ENCODE assay signal across 1 cellular context in the genomic region with DNA sequence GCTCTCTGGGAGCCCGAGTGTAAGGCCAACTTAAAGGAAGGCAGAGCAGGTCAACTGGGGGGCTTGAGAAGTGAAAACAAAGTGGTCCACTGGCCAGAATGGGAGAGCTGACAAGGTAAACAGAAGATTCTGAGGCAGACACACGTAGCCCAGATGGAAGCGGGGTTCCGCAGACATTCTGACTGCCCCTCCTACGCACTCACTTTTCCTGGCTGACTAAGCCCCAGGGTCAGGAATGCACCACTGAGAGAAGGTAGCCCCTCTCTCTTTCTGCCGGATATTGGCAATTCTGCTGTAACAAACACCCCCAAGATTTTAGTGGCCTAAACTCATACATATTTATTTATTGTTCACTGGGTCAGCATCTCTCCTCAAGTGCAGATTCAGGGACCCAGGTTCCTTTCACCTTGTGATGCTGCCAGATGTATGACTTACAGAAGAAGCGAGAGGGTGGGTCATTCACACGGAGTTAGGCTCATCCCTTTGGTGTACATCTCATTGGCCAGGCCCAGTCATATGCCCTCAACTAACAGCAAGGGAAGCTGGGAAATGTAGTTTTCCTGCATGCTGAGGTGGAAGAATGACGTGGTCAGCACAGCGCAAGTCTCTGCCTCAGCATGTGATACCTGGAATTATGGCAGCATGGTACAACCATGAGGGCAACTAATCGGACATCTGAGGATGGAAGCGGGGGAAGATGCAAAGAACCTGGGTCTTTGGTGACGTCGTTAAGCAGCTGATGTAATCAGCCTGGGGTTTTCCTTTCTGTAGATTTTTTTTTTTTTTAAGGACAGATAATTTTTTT.
TF ChIP-seq lines count a peak whose summit lies in the region.

No MANE protein-coding gene starts in this region.

TF ChIP-seq in HepG2, 621 proteins besides CTCF, POLR2A, EP300 and RAD21 (continued from another document and continues in another):
- TF ChIP-seq, protein P1, sequence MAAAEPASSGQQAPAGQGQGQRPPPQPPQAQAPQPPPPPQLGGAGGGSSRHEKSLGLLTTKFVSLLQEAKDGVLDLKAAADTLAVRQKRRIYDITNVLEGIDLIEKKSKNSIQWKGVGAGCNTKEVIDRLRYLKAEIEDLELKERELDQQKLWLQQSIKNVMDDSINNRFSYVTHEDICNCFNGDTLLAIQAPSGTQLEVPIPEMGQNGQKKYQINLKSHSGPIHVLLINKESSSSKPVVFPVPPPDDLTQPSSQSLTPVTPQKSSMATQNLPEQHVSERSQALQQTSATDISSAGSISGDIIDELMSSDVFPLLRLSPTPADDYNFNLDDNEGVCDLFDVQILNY (CRISPR knock-in tag; conservative IDR thresholded peaks at IDR 0.05), result no peak
- no peak for TF ChIP-seq ZNF44 (CRISPR knock-in tag; IDR thresholded peaks at IDR 0.05)
- TF ChIP-seq STAT5B (CRISPR knock-in tag; IDR thresholded peaks at IDR 0.05), result no peak
- TF ChIP-seq RORA (CRISPR knock-in tag; IDR thresholded peaks at IDR 0.05), result no peak
- TF ChIP-seq RFXANK (CRISPR knock-in tag; IDR thresholded peaks at IDR 0.05), result no peak
- no peak for TF ChIP-seq AGO1 (IDR thresholded peaks at IDR 0.05; ENCODE audit: low read depth, low read length, poor library complexity, severe bottlenecking)
- TF ChIP-seq, protein P2, sequence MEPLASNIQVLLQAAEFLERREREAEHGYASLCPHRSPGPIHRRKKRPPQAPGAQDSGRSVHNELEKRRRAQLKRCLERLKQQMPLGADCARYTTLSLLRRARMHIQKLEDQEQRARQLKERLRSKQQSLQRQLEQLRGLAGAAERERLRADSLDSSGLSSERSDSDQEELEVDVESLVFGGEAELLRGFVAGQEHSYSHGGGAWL (CRISPR knock-in tag; IDR thresholded peaks at IDR 0.05), result no peak
- no peak for TF ChIP-seq MTF1 (CRISPR knock-in tag; IDR thresholded peaks at IDR 0.05)
- TF ChIP-seq GATAD1 (CRISPR knock-in tag; IDR thresholded peaks at IDR 0.05), result no peak
- TF ChIP-seq ZFAT (CRISPR knock-in tag; conservative IDR thresholded peaks at IDR 0.05), result no peak
- TF ChIP-seq, protein P3, sequence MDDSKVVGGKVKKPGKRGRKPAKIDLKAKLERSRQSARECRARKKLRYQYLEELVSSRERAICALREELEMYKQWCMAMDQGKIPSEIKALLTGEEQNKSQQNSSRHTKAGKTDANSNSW (CRISPR knock-in tag; IDR thresholded peaks at IDR 0.05; ENCODE audit: borderline replicate concordance), result no peak
- no peak for TF ChIP-seq ZNF160 (CRISPR knock-in tag; IDR thresholded peaks at IDR 0.05)
- no peak for TF ChIP-seq GATA4 (IDR thresholded peaks at IDR 0.05; ENCODE audit: borderline replicate concordance, low read depth)
- no peak for TF ChIP-seq HNRNPLL (IDR thresholded peaks at IDR 0.05; ENCODE audit: low read depth, low read length, poor library complexity, severe bottlenecking)
- TF ChIP-seq, protein P4, sequence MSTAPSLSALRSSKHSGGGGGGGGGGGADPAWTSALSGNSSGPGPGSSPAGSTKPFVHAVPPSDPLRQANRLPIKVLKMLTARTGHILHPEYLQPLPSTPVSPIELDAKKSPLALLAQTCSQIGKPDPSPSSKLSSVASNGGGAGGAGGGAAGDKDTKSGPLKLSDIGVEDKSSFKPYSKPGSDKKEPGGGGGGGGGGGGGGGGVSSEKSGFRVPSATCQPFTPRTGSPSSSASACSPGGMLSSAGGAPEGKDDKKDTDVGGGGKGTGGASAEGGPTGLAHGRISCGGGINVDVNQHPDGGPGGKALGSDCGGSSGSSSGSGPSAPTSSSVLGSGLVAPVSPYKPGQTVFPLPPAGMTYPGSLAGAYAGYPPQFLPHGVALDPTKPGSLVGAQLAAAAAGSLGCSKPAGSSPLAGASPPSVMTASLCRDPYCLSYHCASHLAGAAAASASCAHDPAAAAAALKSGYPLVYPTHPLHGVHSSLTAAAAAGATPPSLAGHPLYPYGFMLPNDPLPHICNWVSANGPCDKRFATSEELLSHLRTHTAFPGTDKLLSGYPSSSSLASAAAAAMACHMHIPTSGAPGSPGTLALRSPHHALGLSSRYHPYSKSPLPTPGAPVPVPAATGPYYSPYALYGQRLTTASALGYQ (CRISPR knock-in tag; IDR thresholded peaks at IDR 0.05), result no peak
- peak; percentile 91 for TF ChIP-seq ZNF143 (CRISPR knock-in tag; IDR thresholded peaks at IDR 0.05)
- no peak for TF ChIP-seq WIZ (CRISPR knock-in tag; IDR thresholded peaks at IDR 0.05)
- peak; percentile 46; the same call in 1 of the 2 replicates for TF ChIP-seq CREM (IDR thresholded peaks at IDR 0.05)
- no peak for TF ChIP-seq CREM (CRISPR knock-in tag; IDR thresholded peaks at IDR 0.05)
- TF ChIP-seq, protein P5, sequence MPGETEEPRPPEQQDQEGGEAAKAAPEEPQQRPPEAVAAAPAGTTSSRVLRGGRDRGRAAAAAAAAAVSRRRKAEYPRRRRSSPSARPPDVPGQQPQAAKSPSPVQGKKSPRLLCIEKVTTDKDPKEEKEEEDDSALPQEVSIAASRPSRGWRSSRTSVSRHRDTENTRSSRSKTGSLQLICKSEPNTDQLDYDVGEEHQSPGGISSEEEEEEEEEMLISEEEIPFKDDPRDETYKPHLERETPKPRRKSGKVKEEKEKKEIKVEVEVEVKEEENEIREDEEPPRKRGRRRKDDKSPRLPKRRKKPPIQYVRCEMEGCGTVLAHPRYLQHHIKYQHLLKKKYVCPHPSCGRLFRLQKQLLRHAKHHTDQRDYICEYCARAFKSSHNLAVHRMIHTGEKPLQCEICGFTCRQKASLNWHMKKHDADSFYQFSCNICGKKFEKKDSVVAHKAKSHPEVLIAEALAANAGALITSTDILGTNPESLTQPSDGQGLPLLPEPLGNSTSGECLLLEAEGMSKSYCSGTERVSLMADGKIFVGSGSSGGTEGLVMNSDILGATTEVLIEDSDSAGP (CRISPR knock-in tag; IDR thresholded peaks at IDR 0.05; ENCODE audit: borderline replicate concordance), result no peak
- TF ChIP-seq, protein P6, sequence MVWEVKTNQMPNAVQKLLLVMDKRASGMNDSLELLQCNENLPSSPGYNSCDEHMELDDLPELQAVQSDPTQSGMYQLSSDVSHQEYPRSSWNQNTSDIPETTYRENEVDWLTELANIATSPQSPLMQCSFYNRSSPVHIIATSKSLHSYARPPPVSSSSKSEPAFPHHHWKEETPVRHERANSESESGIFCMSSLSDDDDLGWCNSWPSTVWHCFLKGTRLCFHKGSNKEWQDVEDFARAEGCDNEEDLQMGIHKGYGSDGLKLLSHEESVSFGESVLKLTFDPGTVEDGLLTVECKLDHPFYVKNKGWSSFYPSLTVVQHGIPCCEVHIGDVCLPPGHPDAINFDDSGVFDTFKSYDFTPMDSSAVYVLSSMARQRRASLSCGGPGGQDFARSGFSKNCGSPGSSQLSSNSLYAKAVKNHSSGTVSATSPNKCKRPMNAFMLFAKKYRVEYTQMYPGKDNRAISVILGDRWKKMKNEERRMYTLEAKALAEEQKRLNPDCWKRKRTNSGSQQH (CRISPR knock-in tag; IDR thresholded peaks at IDR 0.05; ENCODE audit: low read depth), result no peak
- TF ChIP-seq, protein P7, sequence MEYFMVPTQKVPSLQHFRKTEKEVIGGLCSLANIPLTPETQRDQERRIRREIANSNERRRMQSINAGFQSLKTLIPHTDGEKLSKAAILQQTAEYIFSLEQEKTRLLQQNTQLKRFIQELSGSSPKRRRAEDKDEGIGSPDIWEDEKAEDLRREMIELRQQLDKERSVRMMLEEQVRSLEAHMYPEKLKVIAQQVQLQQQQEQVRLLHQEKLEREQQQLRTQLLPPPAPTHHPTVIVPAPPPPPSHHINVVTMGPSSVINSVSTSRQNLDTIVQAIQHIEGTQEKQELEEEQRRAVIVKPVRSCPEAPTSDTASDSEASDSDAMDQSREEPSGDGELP (IDR thresholded peaks at IDR 0.05; ENCODE audit: borderline replicate concordance, low read depth), result no peak
- no peak for TF ChIP-seq ZMAT3 (CRISPR knock-in tag; conservative IDR thresholded peaks at IDR 0.05)
- TF ChIP-seq, protein P8, sequence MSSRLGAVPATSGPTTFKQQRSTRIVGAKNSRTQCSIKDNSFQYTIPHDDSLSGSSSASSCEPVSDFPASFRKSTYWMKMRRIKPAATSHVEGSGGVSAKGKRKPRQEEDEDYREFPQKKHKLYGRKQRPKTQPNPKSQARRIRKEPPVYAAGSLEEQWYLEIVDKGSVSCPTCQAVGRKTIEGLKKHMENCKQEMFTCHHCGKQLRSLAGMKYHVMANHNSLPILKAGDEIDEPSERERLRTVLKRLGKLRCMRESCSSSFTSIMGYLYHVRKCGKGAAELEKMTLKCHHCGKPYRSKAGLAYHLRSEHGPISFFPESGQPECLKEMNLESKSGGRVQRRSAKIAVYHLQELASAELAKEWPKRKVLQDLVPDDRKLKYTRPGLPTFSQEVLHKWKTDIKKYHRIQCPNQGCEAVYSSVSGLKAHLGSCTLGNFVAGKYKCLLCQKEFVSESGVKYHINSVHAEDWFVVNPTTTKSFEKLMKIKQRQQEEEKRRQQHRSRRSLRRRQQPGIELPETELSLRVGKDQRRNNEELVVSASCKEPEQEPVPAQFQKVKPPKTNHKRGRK (CRISPR knock-in tag; IDR thresholded peaks at IDR 0.05), result no peak
- TF ChIP-seq ZKSCAN8 (CRISPR knock-in tag; IDR thresholded peaks at IDR 0.05; ENCODE audit: borderline replicate concordance), result no peak
- peak; percentile 85 for TF ChIP-seq NFYC (CRISPR knock-in tag; IDR thresholded peaks at IDR 0.05)
- peak; percentile 43 for TF ChIP-seq FOSL2 (CRISPR knock-in tag; IDR thresholded peaks at IDR 0.05)
- TF ChIP-seq NR3C1 (CRISPR knock-in tag; IDR thresholded peaks at IDR 0.05), result no peak
- peak; percentile 62 for TF ChIP-seq CREB1 (IDR thresholded peaks at IDR 0.05)
- TF ChIP-seq CREB1 (CRISPR knock-in tag; IDR thresholded peaks at IDR 0.05), result no peak
- no peak for TF ChIP-seq CHD4 (IDR thresholded peaks at IDR 0.05; ENCODE audit: borderline replicate concordance, low read length)
- no peak for TF ChIP-seq SMAD9 (CRISPR knock-in tag; IDR thresholded peaks at IDR 0.05)
- TF ChIP-seq ZSCAN22 (CRISPR knock-in tag; IDR thresholded peaks at IDR 0.05), result no peak
- TF ChIP-seq REXO4 (CRISPR knock-in tag; IDR thresholded peaks at IDR 0.05; ENCODE audit: borderline replicate concordance), result no peak
- TF ChIP-seq SUZ12 (IDR thresholded peaks at IDR 0.05; ENCODE audit: low read depth, low read length), result peak; percentile 25; the same call in 1 of the 2 replicates
- TF ChIP-seq ZNF382 (CRISPR knock-in tag; IDR thresholded peaks at IDR 0.05; ENCODE audit: borderline replicate concordance), result no peak
- no peak for TF ChIP-seq SNAPC2 (CRISPR knock-in tag; IDR thresholded peaks at IDR 0.05)
- TF ChIP-seq, protein P9, sequence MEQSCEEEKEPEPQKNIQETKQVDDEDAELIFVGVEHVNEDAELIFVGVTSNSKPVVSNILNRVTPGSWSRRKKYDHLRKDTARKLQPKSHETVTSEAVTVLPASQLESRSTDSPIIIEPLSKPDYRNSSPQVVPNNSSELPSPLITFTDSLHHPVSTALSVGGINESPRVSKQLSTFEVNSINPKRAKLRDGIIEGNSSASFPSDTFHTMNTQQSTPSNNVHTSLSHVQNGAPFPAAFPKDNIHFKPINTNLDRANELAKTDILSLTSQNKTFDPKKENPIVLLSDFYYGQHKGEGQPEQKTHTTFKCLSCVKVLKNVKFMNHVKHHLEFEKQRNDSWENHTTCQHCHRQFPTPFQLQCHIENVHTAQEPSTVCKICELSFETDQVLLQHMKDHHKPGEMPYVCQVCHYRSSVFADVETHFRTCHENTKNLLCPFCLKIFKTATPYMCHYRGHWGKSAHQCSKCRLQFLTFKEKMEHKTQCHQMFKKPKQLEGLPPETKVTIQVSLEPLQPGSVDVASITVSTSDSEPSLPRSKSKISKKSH (CRISPR knock-in tag; IDR thresholded peaks at IDR 0.05; ENCODE audit: borderline replicate concordance), result no peak
- no peak for TF ChIP-seq NR2C2 (CRISPR knock-in tag; IDR thresholded peaks at IDR 0.05; ENCODE audit: borderline replicate concordance)
- no peak for TF ChIP-seq TBP (CRISPR knock-in tag; IDR thresholded peaks at IDR 0.05)
- no peak for TF ChIP-seq NCOA5 (CRISPR knock-in tag; IDR thresholded peaks at IDR 0.05)
- no peak for TF ChIP-seq CEBPG (CRISPR knock-in tag; IDR thresholded peaks at IDR 0.05)
- no peak for TF ChIP-seq DR1 (CRISPR knock-in tag; IDR thresholded peaks at IDR 0.05)
- no peak for TF ChIP-seq ZNF598 (CRISPR knock-in tag; IDR thresholded peaks at IDR 0.05; ENCODE audit: borderline replicate concordance)
- no peak for TF ChIP-seq SMAD1 (CRISPR knock-in tag; IDR thresholded peaks at IDR 0.05; ENCODE audit: borderline replicate concordance, low read depth)
- no peak for TF ChIP-seq ZFP82 (CRISPR knock-in tag; IDR thresholded peaks at IDR 0.05; ENCODE audit: borderline replicate concordance)
- TF ChIP-seq KLF16 (CRISPR knock-in tag; IDR thresholded peaks at IDR 0.05), result no peak
- no peak for TF ChIP-seq ZNF589 (CRISPR knock-in tag; conservative IDR thresholded peaks at IDR 0.05)
- TF ChIP-seq, protein P10, sequence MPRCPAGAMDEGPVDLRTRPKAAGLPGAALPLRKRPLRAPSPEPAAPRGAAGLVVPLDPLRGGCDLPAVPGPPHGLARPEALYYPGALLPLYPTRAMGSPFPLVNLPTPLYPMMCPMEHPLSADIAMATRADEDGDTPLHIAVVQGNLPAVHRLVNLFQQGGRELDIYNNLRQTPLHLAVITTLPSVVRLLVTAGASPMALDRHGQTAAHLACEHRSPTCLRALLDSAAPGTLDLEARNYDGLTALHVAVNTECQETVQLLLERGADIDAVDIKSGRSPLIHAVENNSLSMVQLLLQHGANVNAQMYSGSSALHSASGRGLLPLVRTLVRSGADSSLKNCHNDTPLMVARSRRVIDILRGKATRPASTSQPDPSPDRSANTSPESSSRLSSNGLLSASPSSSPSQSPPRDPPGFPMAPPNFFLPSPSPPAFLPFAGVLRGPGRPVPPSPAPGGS (CRISPR knock-in tag; IDR thresholded peaks at IDR 0.05), result no peak
- no peak for TF ChIP-seq PAWR (CRISPR knock-in tag; IDR thresholded peaks at IDR 0.05; ENCODE audit: borderline replicate concordance)
- no peak for TF ChIP-seq KAT7 (CRISPR knock-in tag; IDR thresholded peaks at IDR 0.05; ENCODE audit: borderline replicate concordance)
- no peak for TF ChIP-seq ZFP36 (IDR thresholded peaks at IDR 0.05; ENCODE audit: borderline replicate concordance, low read depth, low read length, partially characterized antibody)
- no peak for TF ChIP-seq SIX4 (CRISPR knock-in tag; IDR thresholded peaks at IDR 0.05)
- peak; percentile 76 for TF ChIP-seq NFYB (CRISPR knock-in tag; IDR thresholded peaks at IDR 0.05)
- TF ChIP-seq, protein P11, sequence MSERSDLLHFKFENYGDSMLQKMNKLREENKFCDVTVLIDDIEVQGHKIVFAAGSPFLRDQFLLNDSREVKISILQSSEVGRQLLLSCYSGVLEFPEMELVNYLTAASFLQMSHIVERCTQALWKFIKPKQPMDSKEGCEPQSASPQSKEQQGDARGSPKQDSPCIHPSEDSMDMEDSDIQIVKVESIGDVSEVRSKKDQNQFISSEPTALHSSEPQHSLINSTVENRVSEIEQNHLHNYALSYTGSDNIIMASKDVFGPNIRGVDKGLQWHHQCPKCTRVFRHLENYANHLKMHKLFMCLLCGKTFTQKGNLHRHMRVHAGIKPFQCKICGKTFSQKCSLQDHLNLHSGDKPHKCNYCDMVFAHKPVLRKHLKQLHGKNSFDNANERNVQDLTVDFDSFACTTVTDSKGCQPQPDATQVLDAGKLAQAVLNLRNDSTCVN (CRISPR knock-in tag; IDR thresholded peaks at IDR 0.05; ENCODE audit: borderline replicate concordance), result no peak
